1 cellular context compared by ENCODE assay signal in genomic region chr15:44728576-44729393, GRCh38.
TF ChIP-seq lines count a peak whose summit lies in the region.

No MANE protein-coding gene starts in this region.

TF ChIP-seq in SK-N-SH, 30 proteins besides CTCF, POLR2A, EP300 and RAD21 (continued from another document):
- TF ChIP-seq ZBTB33 (IDR thresholded peaks at IDR 0.05; ENCODE audit: borderline replicate concordance, low read depth) (no peak), FOXJ3 (CRISPR knock-in tag; IDR thresholded peaks at IDR 0.05) (no peak), MAX (IDR thresholded peaks at IDR 0.05; ENCODE audit: low read depth) (peak; percentile 59), REST (IDR thresholded peaks at IDR 0.05; ENCODE audit: low read depth, low read length) (no peak), FOXM1 (IDR thresholded peaks at IDR 0.05; ENCODE audit: low read depth) (peak; percentile 77)
